Comparison of ENCODE assay signal across 1 cellular context in the genomic region with DNA sequence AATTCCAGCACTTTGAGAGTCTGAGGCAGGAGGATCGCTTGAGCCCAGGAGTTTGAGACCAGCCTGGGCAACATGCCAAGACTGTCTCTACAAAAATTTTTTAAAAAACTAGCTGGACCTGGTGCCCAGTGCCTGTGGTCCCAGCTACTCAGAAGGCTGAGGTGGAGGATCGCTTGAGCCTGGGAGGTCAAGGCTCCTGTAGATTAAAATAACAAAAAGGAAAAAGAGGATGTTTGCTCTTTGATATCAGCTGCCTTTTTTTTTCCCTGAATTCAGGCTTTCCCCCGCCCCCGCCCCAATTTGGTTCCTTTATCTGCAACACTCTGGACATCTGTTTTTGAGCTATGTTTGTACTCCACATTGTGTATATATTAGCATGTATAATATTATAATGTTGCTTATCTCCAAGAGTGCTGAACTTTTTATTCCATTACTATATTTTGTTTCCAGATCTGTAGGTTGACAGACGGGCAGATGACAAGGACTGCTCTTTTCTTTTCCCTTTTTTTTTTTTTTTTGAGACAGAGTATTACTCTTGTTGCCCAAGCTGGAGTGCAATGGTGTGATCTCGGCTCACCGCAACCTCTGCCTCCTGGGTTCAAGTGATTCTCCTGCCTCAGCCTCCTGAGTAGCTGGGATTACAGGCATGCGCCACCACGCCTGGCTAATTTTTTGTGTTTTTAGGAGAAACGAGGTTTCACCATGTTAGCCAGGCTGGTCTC.
TF ChIP-seq lines count a peak whose summit lies in the region.

No MANE protein-coding gene starts in this region.

TF ChIP-seq in K562, 482 proteins besides CTCF, POLR2A, EP300 and RAD21 (continued from another document and continues in another):
- TF ChIP-seq, protein P1, sequence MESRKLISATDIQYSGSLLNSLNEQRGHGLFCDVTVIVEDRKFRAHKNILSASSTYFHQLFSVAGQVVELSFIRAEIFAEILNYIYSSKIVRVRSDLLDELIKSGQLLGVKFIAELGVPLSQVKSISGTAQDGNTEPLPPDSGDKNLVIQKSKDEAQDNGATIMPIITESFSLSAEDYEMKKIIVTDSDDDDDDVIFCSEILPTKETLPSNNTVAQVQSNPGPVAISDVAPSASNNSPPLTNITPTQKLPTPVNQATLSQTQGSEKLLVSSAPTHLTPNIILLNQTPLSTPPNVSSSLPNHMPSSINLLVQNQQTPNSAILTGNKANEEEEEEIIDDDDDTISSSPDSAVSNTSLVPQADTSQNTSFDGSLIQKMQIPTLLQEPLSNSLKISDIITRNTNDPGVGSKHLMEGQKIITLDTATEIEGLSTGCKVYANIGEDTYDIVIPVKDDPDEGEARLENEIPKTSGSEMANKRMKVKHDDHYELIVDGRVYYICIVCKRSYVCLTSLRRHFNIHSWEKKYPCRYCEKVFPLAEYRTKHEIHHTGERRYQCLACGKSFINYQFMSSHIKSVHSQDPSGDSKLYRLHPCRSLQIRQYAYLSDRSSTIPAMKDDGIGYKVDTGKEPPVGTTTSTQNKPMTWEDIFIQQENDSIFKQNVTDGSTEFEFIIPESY (CRISPR knock-in tag; IDR thresholded peaks at IDR 0.05), result no peak
- TF ChIP-seq POLR2AphosphoS5 (IDR thresholded peaks at IDR 0.05; ENCODE audit: control insufficient read depth, insufficient read depth, low read depth, low read length) (peak; percentile 54; the same call in 1 of the 2 replicates), NR3C1 (CRISPR knock-in tag; IDR thresholded peaks at IDR 0.05) (no peak), DDX20 (tag; IDR thresholded peaks at IDR 0.05; ENCODE audit: low read depth) (no peak), MTA1 (IDR thresholded peaks at IDR 0.05; ENCODE audit: borderline replicate concordance) (0 out of 2 replicates have a peak, but pooled peaks have one; percentile 28), SOX6 (IDR thresholded peaks at IDR 0.05) (peak; percentile 77), CREB1 (IDR thresholded peaks at IDR 0.05) (no peak), CREB1 (CRISPR knock-in tag; IDR thresholded peaks at IDR 0.05) (no peak), ZNF12 (CRISPR knock-in tag; IDR thresholded peaks at IDR 0.05) (no peak), TSC22D4 (tag; IDR thresholded peaks at IDR 0.05) (no peak), POLR2B (IDR thresholded peaks at IDR 0.05; ENCODE audit: low read depth, partially characterized antibody) (no peak), HDGF (IDR thresholded peaks at IDR 0.05) (0 out of 2 replicates have a peak, but pooled peaks have one; percentile 69), ARID1B (IDR thresholded peaks at IDR 0.05) (peak; percentile 78), STAT5A (IDR thresholded peaks at IDR 0.05; ENCODE audit: borderline replicate concordance, low read length) (peak; percentile 68), ZNF175 (CRISPR knock-in tag; IDR thresholded peaks at IDR 0.05; ENCODE audit: low read depth) (no peak), C11orf30 (IDR thresholded peaks at IDR 0.05; ENCODE audit: low read depth) (no peak), HCFC1 (IDR thresholded peaks at IDR 0.05; ENCODE audit: low read depth, low read length) (no peak), POLR2H (tag; IDR thresholded peaks at IDR 0.05; ENCODE audit: low read depth) (no peak), ZNF23 (CRISPR knock-in tag; IDR thresholded peaks at IDR 0.05) (no peak), EWSR1 (IDR thresholded peaks at IDR 0.05; ENCODE audit: borderline replicate concordance, low read depth, partially characterized antibody) (no peak), MBD2 (IDR thresholded peaks at IDR 0.05; ENCODE audit: borderline replicate concordance, low read depth) (no peak), FOXM1 (IDR thresholded peaks at IDR 0.05; ENCODE audit: low read depth) (peak; percentile 59), FOXM1 (CRISPR knock-in tag; IDR thresholded peaks at IDR 0.05; ENCODE audit: low read depth) (no peak), SMARCA4 (IDR thresholded peaks at IDR 0.05) (peak; percentile 74; the same call in 1 of the 2 replicates), CBFA2T2 (conservative IDR thresholded peaks at IDR 0.05) (peak; percentile 73), CBX8 (IDR thresholded peaks at IDR 0.05; ENCODE audit: borderline replicate concordance, extremely low read depth, low read depth, low read length, poor library complexity, severe bottlenecking) (no peak), ZNF695 (CRISPR knock-in tag; IDR thresholded peaks at IDR 0.05) (no peak), ZNF444 (CRISPR knock-in tag; IDR thresholded peaks at IDR 0.05) (no peak), ZBTB8A (IDR thresholded peaks at IDR 0.05; ENCODE audit: partially characterized antibody) (no peak), ZEB2 (IDR thresholded peaks at IDR 0.05) (peak; percentile 24; the same call in 1 of the 2 replicates), NFIC (IDR thresholded peaks at IDR 0.05) (peak; percentile 98), MAFG (tag; conservative IDR thresholded peaks at IDR 0.05) (no peak), RBBP5 (IDR thresholded peaks at IDR 0.05; ENCODE audit: borderline replicate concordance, insufficient read depth, low read length, poor library complexity, severe bottlenecking) (no peak), DACH1 (IDR thresholded peaks at IDR 0.05; ENCODE audit: partially characterized antibody) (peak; percentile 47)
- TF ChIP-seq, protein P2, sequence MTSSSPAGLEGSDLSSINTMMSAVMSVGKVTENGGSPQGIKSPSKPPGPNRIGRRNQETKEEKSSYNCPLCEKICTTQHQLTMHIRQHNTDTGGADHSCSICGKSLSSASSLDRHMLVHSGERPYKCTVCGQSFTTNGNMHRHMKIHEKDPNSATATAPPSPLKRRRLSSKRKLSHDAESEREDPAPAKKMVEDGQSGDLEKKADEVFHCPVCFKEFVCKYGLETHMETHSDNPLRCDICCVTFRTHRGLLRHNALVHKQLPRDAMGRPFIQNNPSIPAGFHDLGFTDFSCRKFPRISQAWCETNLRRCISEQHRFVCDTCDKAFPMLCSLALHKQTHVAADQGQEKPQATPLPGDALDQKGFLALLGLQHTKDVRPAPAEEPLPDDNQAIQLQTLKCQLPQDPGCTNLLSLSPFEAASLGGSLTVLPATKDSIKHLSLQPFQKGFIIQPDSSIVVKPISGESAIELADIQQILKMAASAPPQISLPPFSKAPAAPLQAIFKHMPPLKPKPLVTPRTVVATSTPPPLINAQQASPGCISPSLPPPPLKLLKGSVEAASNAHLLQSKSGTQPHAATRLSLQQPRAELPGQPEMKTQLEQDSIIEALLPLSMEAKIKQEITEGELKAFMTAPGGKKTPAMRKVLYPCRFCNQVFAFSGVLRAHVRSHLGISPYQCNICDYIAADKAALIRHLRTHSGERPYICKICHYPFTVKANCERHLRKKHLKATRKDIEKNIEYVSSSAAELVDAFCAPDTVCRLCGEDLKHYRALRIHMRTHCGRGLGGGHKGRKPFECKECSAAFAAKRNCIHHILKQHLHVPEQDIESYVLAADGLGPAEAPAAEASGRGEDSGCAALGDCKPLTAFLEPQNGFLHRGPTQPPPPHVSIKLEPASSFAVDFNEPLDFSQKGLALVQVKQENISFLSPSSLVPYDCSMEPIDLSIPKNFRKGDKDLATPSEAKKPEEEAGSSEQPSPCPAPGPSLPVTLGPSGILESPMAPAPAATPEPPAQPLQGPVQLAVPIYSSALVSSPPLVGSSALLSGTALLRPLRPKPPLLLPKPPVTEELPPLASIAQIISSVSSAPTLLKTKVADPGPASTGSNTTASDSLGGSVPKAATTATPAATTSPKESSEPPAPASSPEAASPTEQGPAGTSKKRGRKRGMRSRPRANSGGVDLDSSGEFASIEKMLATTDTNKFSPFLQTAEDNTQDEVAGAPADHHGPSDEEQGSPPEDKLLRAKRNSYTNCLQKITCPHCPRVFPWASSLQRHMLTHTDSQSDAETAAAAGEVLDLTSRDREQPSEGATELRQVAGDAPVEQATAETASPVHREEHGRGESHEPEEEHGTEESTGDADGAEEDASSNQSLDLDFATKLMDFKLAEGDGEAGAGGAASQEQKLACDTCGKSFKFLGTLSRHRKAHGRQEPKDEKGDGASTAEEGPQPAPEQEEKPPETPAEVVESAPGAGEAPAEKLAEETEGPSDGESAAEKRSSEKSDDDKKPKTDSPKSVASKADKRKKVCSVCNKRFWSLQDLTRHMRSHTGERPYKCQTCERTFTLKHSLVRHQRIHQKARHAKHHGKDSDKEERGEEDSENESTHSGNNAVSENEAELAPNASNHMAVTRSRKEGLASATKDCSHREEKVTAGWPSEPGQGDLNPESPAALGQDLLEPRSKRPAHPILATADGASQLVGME (CRISPR knock-in tag; IDR thresholded peaks at IDR 0.05), result no peak
- TF ChIP-seq, protein P3, sequence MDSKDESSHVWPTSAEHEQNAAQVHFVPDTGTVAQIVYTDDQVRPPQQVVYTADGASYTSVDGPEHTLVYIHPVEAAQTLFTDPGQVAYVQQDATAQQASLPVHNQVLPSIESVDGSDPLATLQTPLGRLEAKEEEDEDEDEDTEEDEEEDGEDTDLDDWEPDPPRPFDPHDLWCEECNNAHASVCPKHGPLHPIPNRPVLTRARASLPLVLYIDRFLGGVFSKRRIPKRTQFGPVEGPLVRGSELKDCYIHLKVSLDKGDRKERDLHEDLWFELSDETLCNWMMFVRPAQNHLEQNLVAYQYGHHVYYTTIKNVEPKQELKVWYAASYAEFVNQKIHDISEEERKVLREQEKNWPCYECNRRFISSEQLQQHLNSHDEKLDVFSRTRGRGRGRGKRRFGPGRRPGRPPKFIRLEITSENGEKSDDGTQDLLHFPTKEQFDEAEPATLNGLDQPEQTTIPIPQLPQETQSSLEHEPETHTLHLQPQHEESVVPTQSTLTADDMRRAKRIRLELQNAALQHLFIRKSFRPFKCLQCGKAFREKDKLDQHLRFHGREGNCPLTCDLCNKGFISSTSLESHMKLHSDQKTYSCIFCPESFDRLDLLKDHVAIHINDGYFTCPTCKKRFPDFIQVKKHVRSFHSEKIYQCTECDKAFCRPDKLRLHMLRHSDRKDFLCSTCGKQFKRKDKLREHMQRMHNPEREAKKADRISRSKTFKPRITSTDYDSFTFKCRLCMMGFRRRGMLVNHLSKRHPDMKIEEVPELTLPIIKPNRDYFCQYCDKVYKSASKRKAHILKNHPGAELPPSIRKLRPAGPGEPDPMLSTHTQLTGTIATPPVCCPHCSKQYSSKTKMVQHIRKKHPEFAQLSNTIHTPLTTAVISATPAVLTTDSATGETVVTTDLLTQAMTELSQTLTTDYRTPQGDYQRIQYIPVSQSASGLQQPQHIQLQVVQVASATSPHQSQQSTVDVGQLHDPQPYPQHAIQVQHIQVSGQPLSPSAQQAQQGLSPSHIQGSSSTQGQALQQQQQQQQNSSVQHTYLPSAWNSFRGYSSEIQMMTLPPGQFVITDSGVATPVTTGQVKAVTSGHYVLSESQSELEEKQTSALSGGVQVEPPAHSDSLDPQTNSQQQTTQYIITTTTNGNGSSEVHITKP (IDR thresholded peaks at IDR 0.05; ENCODE audit: partially characterized antibody), result no peak
- TF ChIP-seq, protein P4, sequence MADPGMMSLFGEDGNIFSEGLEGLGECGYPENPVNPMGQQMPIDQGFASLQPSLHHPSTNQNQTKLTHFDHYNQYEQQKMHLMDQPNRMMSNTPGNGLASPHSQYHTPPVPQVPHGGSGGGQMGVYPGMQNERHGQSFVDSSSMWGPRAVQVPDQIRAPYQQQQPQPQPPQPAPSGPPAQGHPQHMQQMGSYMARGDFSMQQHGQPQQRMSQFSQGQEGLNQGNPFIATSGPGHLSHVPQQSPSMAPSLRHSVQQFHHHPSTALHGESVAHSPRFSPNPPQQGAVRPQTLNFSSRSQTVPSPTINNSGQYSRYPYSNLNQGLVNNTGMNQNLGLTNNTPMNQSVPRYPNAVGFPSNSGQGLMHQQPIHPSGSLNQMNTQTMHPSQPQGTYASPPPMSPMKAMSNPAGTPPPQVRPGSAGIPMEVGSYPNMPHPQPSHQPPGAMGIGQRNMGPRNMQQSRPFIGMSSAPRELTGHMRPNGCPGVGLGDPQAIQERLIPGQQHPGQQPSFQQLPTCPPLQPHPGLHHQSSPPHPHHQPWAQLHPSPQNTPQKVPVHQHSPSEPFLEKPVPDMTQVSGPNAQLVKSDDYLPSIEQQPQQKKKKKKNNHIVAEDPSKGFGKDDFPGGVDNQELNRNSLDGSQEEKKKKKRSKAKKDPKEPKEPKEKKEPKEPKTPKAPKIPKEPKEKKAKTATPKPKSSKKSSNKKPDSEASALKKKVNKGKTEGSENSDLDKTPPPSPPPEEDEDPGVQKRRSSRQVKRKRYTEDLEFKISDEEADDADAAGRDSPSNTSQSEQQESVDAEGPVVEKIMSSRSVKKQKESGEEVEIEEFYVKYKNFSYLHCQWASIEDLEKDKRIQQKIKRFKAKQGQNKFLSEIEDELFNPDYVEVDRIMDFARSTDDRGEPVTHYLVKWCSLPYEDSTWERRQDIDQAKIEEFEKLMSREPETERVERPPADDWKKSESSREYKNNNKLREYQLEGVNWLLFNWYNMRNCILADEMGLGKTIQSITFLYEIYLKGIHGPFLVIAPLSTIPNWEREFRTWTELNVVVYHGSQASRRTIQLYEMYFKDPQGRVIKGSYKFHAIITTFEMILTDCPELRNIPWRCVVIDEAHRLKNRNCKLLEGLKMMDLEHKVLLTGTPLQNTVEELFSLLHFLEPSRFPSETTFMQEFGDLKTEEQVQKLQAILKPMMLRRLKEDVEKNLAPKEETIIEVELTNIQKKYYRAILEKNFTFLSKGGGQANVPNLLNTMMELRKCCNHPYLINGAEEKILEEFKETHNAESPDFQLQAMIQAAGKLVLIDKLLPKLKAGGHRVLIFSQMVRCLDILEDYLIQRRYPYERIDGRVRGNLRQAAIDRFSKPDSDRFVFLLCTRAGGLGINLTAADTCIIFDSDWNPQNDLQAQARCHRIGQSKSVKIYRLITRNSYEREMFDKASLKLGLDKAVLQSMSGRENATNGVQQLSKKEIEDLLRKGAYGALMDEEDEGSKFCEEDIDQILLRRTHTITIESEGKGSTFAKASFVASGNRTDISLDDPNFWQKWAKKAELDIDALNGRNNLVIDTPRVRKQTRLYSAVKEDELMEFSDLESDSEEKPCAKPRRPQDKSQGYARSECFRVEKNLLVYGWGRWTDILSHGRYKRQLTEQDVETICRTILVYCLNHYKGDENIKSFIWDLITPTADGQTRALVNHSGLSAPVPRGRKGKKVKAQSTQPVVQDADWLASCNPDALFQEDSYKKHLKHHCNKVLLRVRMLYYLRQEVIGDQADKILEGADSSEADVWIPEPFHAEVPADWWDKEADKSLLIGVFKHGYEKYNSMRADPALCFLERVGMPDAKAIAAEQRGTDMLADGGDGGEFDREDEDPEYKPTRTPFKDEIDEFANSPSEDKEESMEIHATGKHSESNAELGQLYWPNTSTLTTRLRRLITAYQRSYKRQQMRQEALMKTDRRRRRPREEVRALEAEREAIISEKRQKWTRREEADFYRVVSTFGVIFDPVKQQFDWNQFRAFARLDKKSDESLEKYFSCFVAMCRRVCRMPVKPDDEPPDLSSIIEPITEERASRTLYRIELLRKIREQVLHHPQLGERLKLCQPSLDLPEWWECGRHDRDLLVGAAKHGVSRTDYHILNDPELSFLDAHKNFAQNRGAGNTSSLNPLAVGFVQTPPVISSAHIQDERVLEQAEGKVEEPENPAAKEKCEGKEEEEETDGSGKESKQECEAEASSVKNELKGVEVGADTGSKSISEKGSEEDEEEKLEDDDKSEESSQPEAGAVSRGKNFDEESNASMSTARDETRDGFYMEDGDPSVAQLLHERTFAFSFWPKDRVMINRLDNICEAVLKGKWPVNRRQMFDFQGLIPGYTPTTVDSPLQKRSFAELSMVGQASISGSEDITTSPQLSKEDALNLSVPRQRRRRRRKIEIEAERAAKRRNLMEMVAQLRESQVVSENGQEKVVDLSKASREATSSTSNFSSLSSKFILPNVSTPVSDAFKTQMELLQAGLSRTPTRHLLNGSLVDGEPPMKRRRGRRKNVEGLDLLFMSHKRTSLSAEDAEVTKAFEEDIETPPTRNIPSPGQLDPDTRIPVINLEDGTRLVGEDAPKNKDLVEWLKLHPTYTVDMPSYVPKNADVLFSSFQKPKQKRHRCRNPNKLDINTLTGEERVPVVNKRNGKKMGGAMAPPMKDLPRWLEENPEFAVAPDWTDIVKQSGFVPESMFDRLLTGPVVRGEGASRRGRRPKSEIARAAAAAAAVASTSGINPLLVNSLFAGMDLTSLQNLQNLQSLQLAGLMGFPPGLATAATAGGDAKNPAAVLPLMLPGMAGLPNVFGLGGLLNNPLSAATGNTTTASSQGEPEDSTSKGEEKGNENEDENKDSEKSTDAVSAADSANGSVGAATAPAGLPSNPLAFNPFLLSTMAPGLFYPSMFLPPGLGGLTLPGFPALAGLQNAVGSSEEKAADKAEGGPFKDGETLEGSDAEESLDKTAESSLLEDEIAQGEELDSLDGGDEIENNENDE (IDR thresholded peaks at IDR 0.05; ENCODE audit: low read depth, low read length), result no peak
